ENCODE assay signal across 26 cellular contexts in the genomic region with DNA sequence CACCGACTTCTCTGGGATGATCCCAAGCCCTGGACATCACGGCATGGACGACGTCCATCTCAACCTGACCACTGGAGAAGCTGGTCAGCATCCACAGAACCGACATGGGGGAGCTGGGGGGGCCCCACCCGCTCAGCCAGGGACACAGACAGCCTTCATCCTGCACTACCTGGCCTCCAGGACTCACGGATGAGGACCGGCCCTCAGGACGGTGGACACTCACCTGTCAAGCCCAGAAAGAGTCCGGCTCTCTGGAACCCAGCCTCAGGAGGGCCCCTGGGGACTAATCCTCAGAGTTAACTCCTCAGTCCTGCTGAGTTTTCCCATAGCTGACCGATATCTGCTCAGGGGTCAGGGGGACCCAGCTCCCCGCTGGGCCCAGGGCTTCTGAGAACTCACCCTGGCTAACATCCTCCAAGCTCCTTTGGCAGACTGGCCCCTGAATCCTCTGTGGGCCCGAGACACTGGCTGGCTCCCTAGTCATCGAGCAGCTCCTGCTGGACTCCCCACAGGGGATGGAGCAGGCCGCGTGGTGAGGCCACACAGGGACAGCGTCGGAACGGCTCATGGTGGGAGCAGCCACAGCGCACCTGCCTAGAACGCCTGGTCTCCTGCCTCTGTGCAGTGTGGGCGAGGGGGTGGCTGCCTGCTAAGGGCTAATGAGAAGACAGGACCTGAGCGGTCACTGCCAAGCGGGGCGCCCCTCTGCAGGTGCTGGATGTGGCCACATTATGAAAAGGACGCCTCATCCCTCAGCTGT.
DNase-seq lines count a peak whose midpoint lies in the region; ATAC-seq, FAIRE-seq and TF ChIP-seq lines count a peak whose summit lies in the region.
"Had no signal": no experiment of that assay in that cellular context is flagged by ENCODE, and none has a peak within 500 bp of the region (broad histone marks: within the 10 kb centered on the region; RNA-seq: fewer than 3 reads in every experiment).

No MANE protein-coding gene starts in this region.

- H3T11ph ChIP-seq in H9 (ENCODE audit: low read length), result no peak overlapping the region

- no peak overlapping the region for H3K4ac ChIP-seq in H9 (ENCODE audit: low read depth, low read length)
- no peak overlapping the region for H3K4ac ChIP-seq in neuronal stem cell (ENCODE audit: low read length)

- no peaks in the 10 kb centered on the region for H3K23me2 ChIP-seq in H9 (ENCODE audit: insufficient read length, low read depth, low read length, poor library complexity, severe bottlenecking)

- H3K4me3 Mint-ChIP-seq in H9, result no peak overlapping the region
- no peak overlapping the region for H3K4me3 Mint-ChIP-seq in stimulated activated memory B cell treated with anti-CD40 and anti-IgM and Interleukin-4, amounts not matched to agents 10 μg/mL and 1 μg/mL and 100 μg/mL, for 72 hours
- H3K4me3 Mint-ChIP-seq: CD14-positive monocyte; CD4-positive, alpha-beta T cell; CD8-positive, alpha-beta memory T cell had no signal

- no peak overlapping the region for H3K56ac ChIP-seq in H9 (ENCODE audit: insufficient read length, low read depth, low read length)

- H3K9ac ChIP-seq in H9 (ENCODE audit: extremely low read depth, insufficient read length, low read length) (no peak overlapping the region), kidney (ENCODE audit: low read length in 2 of 2) (no peak overlapping the region), neuronal stem cell (ENCODE audit: low read depth, low read length, poor library complexity) (peak overlapping the region; percentile 10)
- H3K9ac ChIP-seq: BLaER1 treated with 17β-estradiol and CSF1 and Interleukin-3, amounts not matched to agents 10 nM and 100 nM had no signal

- H2BK20ac ChIP-seq in H9 (ENCODE audit: low read depth, low read length, poor library complexity, severe bottlenecking), result no peak overlapping the region

- H3K4me1 Mint-ChIP-seq in H9, result no peaks in the 10 kb centered on the region; a peak in 1 of 4 replicates
- H3K4me1 Mint-ChIP-seq in stimulated activated memory B cell treated with anti-CD40 and anti-IgM and Interleukin-4, amounts not matched to agents 10 μg/mL and 1 μg/mL and 100 μg/mL, for 72 hours, result no peaks in the 10 kb centered on the region
- H3K4me1 Mint-ChIP-seq: CD14-positive monocyte; CD8-positive, alpha-beta memory T cell had no signal

- ATAC-seq in stimulated activated memory B cell treated with anti-CD40 and anti-IgM and Interleukin-4, amounts not matched to agents 10 μg/mL and 1 μg/mL and 100 μg/mL, for 72 hours, result peak; percentile 12
- ATAC-seq in GM21526 (IDR thresholded peaks at IDR 0.05; ENCODE audit: low FRiP score, unreplicated experiment), result no peak
- ATAC-seq: A549 had no signal

- H3K14ac ChIP-seq in H9 (ENCODE audit: insufficient read depth, low read length), result peak overlapping the region; percentile 48; the same call in 1 of the 2 replicates
- peak overlapping the region; percentile 95 for H3K14ac ChIP-seq in neuronal stem cell (ENCODE audit: low read length)

- H3K9me3 Mint-ChIP-seq in H9, result peaks cover 3 to 6% of the 10 kb centered on the region in 2 experiments; a peak in 3 of 5 replicates
- peaks cover 4% of the 10 kb centered on the region for H3K9me3 Mint-ChIP-seq in stimulated activated memory B cell treated with anti-CD40 and anti-IgM and Interleukin-4, amounts not matched to agents 10 μg/mL and 1 μg/mL and 100 μg/mL, for 72 hours
- H3K9me3 Mint-ChIP-seq: CD4-positive, alpha-beta T cell; CD8-positive, alpha-beta memory T cell had no signal

- H3K27ac Mint-ChIP-seq in H9, result no peak overlapping the region
- H3K27ac Mint-ChIP-seq in stimulated activated memory B cell treated with anti-CD40 and anti-IgM and Interleukin-4, amounts not matched to agents 10 μg/mL and 1 μg/mL and 100 μg/mL, for 72 hours, result no peak overlapping the region
- H3K27ac Mint-ChIP-seq: CD14-positive monocyte; CD4-positive, alpha-beta T cell; CD8-positive, alpha-beta memory T cell had no signal

- H3K4me2 ChIP-seq in H9 (ENCODE audit: insufficient read depth, insufficient read length, low read length) (no peak overlapping the region), neuronal stem cell (ENCODE audit: insufficient read depth, low read length, poor library complexity, severe bottlenecking) (no peak overlapping the region)
- H3K4me2 ChIP-seq: A549; BLaER1 treated with 17β-estradiol and CSF1 and Interleukin-3, amounts not matched to agents 10 nM and 100 nM had no signal

- H2BK5ac ChIP-seq in H9 (ENCODE audit: insufficient read length, low read length) (no peak overlapping the region), neuronal stem cell (ENCODE audit: low read length) (no peak overlapping the region)

- no peak overlapping the region for H3K23ac ChIP-seq in H9 (ENCODE audit: insufficient read length, low read depth, low read length)
- H3K23ac ChIP-seq in neuronal stem cell (ENCODE audit: low read depth, low read length, poor library complexity), result peak overlapping the region; percentile 46

- in situ Hi-C loops in KBM-7 (cut with MboI; ENCODE audit: low pct_unique_long_range_greater_than_20kb, low sequenced_read_pairs), result no loop called here

- no peaks in the 10 kb centered on the region for H3K36me3 Mint-ChIP-seq in H9 (ENCODE audit: insufficient read depth in 1 of 3, low read depth in 3 of 3)
- H3K36me3 Mint-ChIP-seq in stimulated activated memory B cell treated with anti-CD40 and anti-IgM and Interleukin-4, amounts not matched to agents 10 μg/mL and 1 μg/mL and 100 μg/mL, for 72 hours, result no peaks in the 10 kb centered on the region
- H3K36me3 Mint-ChIP-seq: CD14-positive monocyte; CD8-positive, alpha-beta memory T cell had no signal

- H4K91ac ChIP-seq in H9 (ENCODE audit: insufficient read length, low read depth, low read length), result no peak overlapping the region
- H4K91ac ChIP-seq in neuronal stem cell (ENCODE audit: low read depth, low read length, poor library complexity), result no peak overlapping the region

- H3K18ac ChIP-seq in H9 (ENCODE audit: insufficient read length, low read depth, low read length) (no peak overlapping the region), neuronal stem cell (ENCODE audit: low read length) (no peak overlapping the region)

- no peak for TF ChIP-seq CTCF in H9 (conservative IDR thresholded peaks at IDR 0.05)
- no peak for TF ChIP-seq CTCF in kidney (IDR thresholded peaks at IDR 0.05; ENCODE audit: borderline replicate concordance, extremely low read depth, insufficient read depth)

- H4K5ac ChIP-seq in H9 (ENCODE audit: insufficient read length, low read depth, low read length), result no peak overlapping the region

- H3K27me3 Mint-ChIP-seq in H9 (ENCODE audit: low read depth), result peaks cover 17% of the 10 kb centered on the region
- no peaks in the 10 kb centered on the region for H3K27me3 Mint-ChIP-seq in stimulated activated memory B cell treated with anti-CD40 and anti-IgM and Interleukin-4, amounts not matched to agents 10 μg/mL and 1 μg/mL and 100 μg/mL, for 72 hours

- H4K20me1 ChIP-seq in H9 (ENCODE audit: control insufficient read depth, insufficient read depth, insufficient read length), result no peaks in the 10 kb centered on the region

- DNase-seq in H9 (no peak), kidney (peak; percentile 66), neuronal stem cell (ENCODE audit: low spot score) (no peak), KBM-7 (no peak), NCI-H526 treated with DMSO at 0.1 percent for 48 hours (lab: John Stamatoyannopoulos, UW) (no peak)
- DNase-seq: 8988T; ACHN; AML-193; BE2C; CD4-positive, alpha-beta T cell; DMS 273 treated with DMSO at 0.1 percent for 48 hours; DMS53; DMS79 treated with DMSO at 0.1 percent for 48 hours; GF-D8; GOT3; HCEC 1CT had no signal

- H3K9me3 ChIP-seq in H9 (ENCODE audit: control insufficient read depth, low read depth, low read length), result no peaks in the 10 kb centered on the region
- no peaks in the 10 kb centered on the region for H3K9me3 ChIP-seq in kidney (ENCODE audit: control insufficient read depth in 1 of 2, low read length in 2 of 2)
- H3K9me3 ChIP-seq in neuronal stem cell (replicated peaks in 1 of 2; ENCODE audit: control insufficient read depth in 2 of 2, insufficient read depth in 1 of 2, low read depth in 1 of 2, low read length in 2 of 2), result no peaks in the 10 kb centered on the region
- H3K9me3 ChIP-seq: A549; BLaER1 treated with 17β-estradiol and CSF1 and Interleukin-3, amounts not matched to agents 10 nM and 100 nM had no signal

- H3K4me3 ChIP-seq in kidney (ENCODE audit: low read length in 2 of 2) (no peak overlapping the region), neuronal stem cell (ENCODE audit: low read length in 2 of 2) (no peak overlapping the region)
- H3K4me3 ChIP-seq: A549; BLaER1 treated with 17β-estradiol and CSF1 and Interleukin-3, amounts not matched to agents 10 nM and 100 nM had no signal

- intact Hi-C loops in kidney (cut with DNase I), result no loop called here

- no peaks in the 10 kb centered on the region for H3K79me2 ChIP-seq in H9 (ENCODE audit: insufficient read depth, low read length)

- no peak overlapping the region for H2BK12ac ChIP-seq in H9 (ENCODE audit: insufficient read length, low read depth, low read length)
- no peak overlapping the region for H2BK12ac ChIP-seq in neuronal stem cell (ENCODE audit: low read length)

- H3K4me1 ChIP-seq in H9 (ENCODE audit: insufficient read depth, low read length) (no peaks in the 10 kb centered on the region), kidney (ENCODE audit: control insufficient read depth in 1 of 2, insufficient read depth in 1 of 2, low read depth in 1 of 2, low read length in 2 of 2) (no peaks in the 10 kb centered on the region), neuronal stem cell (ENCODE audit: control insufficient read depth in 2 of 2, insufficient read depth in 1 of 2, low read depth in 1 of 2, low read length in 2 of 2) (no peaks in the 10 kb centered on the region)
- H3K4me1 ChIP-seq: A549; BE2C; BLaER1 treated with 17β-estradiol and CSF1 and Interleukin-3, amounts not matched to agents 10 nM and 100 nM had no signal

- no peak for FAIRE-seq in kidney (lab: Jason Lieb, UNC)
- FAIRE-seq: A549, D721Med, GM12891, GM18507, H54 had no signal

- H3K79me1 ChIP-seq in H9 (ENCODE audit: insufficient read depth, low read depth, low read length, poor library complexity, severe bottlenecking), result no peaks in the 10 kb centered on the region
- H3K79me1 ChIP-seq in neuronal stem cell (ENCODE audit: low read depth, low read length), result no peaks in the 10 kb centered on the region

- H4K8ac ChIP-seq in H9 (replicated peaks; ENCODE audit: insufficient read length, low read depth, low read length) (no peak overlapping the region), neuronal stem cell (ENCODE audit: low read depth, low read length) (no peak overlapping the region)

- H3K36me3 ChIP-seq in kidney (ENCODE audit: control insufficient read depth in 1 of 2, insufficient read depth in 2 of 2, low read length in 2 of 2) (no peaks in the 10 kb centered on the region), neuronal stem cell (replicated peaks in 1 of 2; ENCODE audit: control insufficient read depth in 2 of 2, insufficient read depth in 2 of 2, low read length in 2 of 2) (no peaks in the 10 kb centered on the region)
- H3K36me3 ChIP-seq: BE2C; BLaER1 treated with 17β-estradiol and CSF1 and Interleukin-3, amounts not matched to agents 10 nM and 100 nM had no signal

- no CpG with 5 or more reads among the region's 26 CpGs for WGBS in H9 (ENCODE audit: extremely low coverage, insufficient read length, low lambda C conversion rate)
- no CpG with 5 or more reads among the region's 26 CpGs for WGBS in neuronal stem cell (ENCODE audit: extremely low coverage in 2 of 2, insufficient read length in 2 of 2, insufficient replicate concordance in 1 of 2), 2 donors

- no peak overlapping the region for H2AFZ ChIP-seq in H9 (ENCODE audit: low read length)
- no peak overlapping the region for H2AFZ ChIP-seq in neuronal stem cell (ENCODE audit: low read length)

- H2BK120ac ChIP-seq in H9 (ENCODE audit: low read depth, low read length, poor library complexity, severe bottlenecking), result no peak overlapping the region
- no peak overlapping the region for H2BK120ac ChIP-seq in neuronal stem cell (ENCODE audit: low read depth, low read length)

- H2AK5ac ChIP-seq in H9 (ENCODE audit: insufficient read length, low read length) (no peak overlapping the region), neuronal stem cell (ENCODE audit: low read depth, low read length) (peak overlapping the region; percentile 71)

- H2BK15ac ChIP-seq in H9 (ENCODE audit: low read depth, low read length) (no peak overlapping the region; the same call in 1 of the 2 replicates), neuronal stem cell (ENCODE audit: low read length) (peak overlapping the region; percentile 12)

- no peak overlapping the region for H3K27ac ChIP-seq in H9 (ENCODE audit: insufficient read length, low read depth, low read length)
- H3K27ac ChIP-seq in kidney (ENCODE audit: low read depth in 2 of 2, low read length in 2 of 2), result no peak overlapping the region
- no peak overlapping the region for H3K27ac ChIP-seq in neuronal stem cell (replicated peaks; ENCODE audit: low read length)
- H3K27ac ChIP-seq: A549; BLaER1 treated with 17β-estradiol and CSF1 and Interleukin-3, amounts not matched to agents 10 nM and 100 nM had no signal

- H3K27me3 ChIP-seq in H9 (ENCODE audit: insufficient read depth, low read length) (no peaks in the 10 kb centered on the region), neuronal stem cell (ENCODE audit: control insufficient read depth in 3 of 3, insufficient read depth in 3 of 3, low read depth in 1 of 3, low read length in 3 of 3) (no peaks in the 10 kb centered on the region)
- H3K27me3 ChIP-seq: BE2C; BLaER1 treated with 17β-estradiol and CSF1 and Interleukin-3, amounts not matched to agents 10 nM and 100 nM had no signal
